ENCODE assay signal across 9 cellular contexts in the genomic region with DNA sequence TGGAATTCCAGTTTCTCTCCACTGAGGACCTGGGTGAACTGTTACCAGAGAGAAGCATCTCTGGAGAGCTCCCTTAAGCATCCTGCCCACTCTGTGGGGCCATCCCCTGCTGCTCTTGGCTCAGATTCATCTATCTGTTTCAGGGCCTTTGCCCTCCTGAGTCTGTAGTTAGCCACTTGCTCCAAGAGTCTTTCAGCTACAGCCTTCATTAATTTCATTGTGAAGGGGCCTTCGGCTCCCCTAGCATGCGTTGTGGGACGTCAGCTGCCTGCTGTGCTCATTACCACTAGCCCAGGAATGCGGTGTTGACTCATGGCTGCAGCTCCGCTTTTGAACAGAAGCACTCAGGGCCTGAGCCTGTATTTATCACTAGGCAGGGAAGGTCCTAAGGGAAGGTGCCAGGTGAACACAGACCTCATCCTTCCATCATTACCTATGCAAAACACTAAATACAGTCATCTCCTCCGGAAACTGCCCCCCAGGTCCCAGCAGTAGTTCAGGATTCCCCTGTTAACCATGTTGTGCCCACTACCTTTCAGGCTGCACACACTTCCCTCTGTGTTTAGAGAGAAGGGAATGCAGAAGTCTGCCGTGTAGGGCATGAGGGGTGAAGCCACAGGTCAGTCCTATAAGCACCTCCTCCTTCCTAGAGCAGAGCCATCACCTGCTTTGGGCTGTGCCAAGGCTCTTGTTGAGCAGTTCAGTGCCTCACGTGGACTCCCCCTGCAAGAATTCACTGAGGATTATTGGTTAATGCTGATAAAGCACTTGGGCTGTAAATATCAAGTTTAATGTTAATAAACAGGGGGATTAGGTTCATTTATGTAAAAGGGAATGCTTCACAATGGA.
DNase-seq lines count a peak whose midpoint lies in the region; ATAC-seq and TF ChIP-seq lines count a peak whose summit lies in the region.
"Had no signal": no experiment of that assay in that cellular context is flagged by ENCODE, and none has a peak within 500 bp of the region (broad histone marks: within the 10 kb centered on the region; RNA-seq: fewer than 3 reads in every experiment).

No MANE protein-coding gene starts in this region.

- intact Hi-C loops in Panc1 (cut with micrococcal nuclease; ENCODE audit: unreplicated experiment) = no loop called here
- intact Hi-C loops in activated T-helper 1 cell treated with anti-CD3 and anti-CD28 coated beads, Interleukin-12 subunit alpha, Interleukin-12 subunit beta, Interleukin-2, Interleukin-4 antibody, amounts not matched to agents 30 ng/mL and 10 ng/mL and 1 ng/mL, durations not matched to agents 14 hours and 24 hours and 36 hours (cut with micrococcal nuclease) = no loop called here

- H3K27me3 Mint-ChIP-seq in osteocyte (ENCODE audit: unreplicated experiment) = no peaks in the 10 kb centered on the region
- H3K27me3 Mint-ChIP-seq in activated T-helper 1 cell treated with anti-CD3 and anti-CD28 coated beads, Interleukin-12 subunit alpha, Interleukin-12 subunit beta, Interleukin-2, Interleukin-4 antibody, amounts not matched to agents 30 ng/mL and 10 ng/mL and 1 ng/mL, durations not matched to agents 14 hours and 24 hours and 36 hours (ENCODE audit: insufficient read depth) = no peaks in the 10 kb centered on the region

- CTCF ChIA-PET in Panc1 (lab: Charles Lee) = no interaction called here

- in situ Hi-C loops in Panc1 (cut with HindIII; ENCODE audit: low pct_unique_long_range_greater_than_20kb, low sequenced_read_pairs) = no loop called here

- ATAC-seq in Panc1 = peak; percentile 58; the same call in 1 of the 2 replicates

- H3K36me3 Mint-ChIP-seq in osteocyte (ENCODE audit: unreplicated experiment) = no peaks in the 10 kb centered on the region
- H3K36me3 Mint-ChIP-seq in activated T-helper 1 cell treated with anti-CD3 and anti-CD28 coated beads, Interleukin-12 subunit alpha, Interleukin-12 subunit beta, Interleukin-2, Interleukin-4 antibody, amounts not matched to agents 30 ng/mL and 10 ng/mL and 1 ng/mL, durations not matched to agents 14 hours and 24 hours and 36 hours (ENCODE audit: low read depth) = no peaks in the 10 kb centered on the region

- H3K4me3 Mint-ChIP-seq in osteocyte (ENCODE audit: unreplicated experiment) = no peak overlapping the region
- H3K4me3 Mint-ChIP-seq in activated T-helper 1 cell treated with anti-CD3 and anti-CD28 coated beads, Interleukin-12 subunit alpha, Interleukin-12 subunit beta, Interleukin-2, Interleukin-4 antibody, amounts not matched to agents 30 ng/mL and 10 ng/mL and 1 ng/mL, durations not matched to agents 14 hours and 24 hours and 36 hours = no peak overlapping the region

- no peaks in the 10 kb centered on the region; the same call in 1 of the 2 replicates for H3K4me1 ChIP-seq in Panc1 (ENCODE audit: control insufficient read depth, insufficient read depth, low read length)

- TF ChIP-seq CTCF in Panc1 (IDR thresholded peaks at IDR 0.05) (no peak), fibroblast of pulmonary artery (IDR thresholded peaks at IDR 0.05; ENCODE audit: low read length, missing control alignments) (no peak), osteocyte (IDR thresholded peaks at IDR 0.05) (no peak)

- H3K27ac ChIP-seq in Panc1 (ENCODE audit: low read length) = no peak overlapping the region

- DNase-seq in GM03348 (ENCODE audit: low spot score) (peak; percentile 88), Panc1 (ENCODE audit: low read depth, low spot score) (no peak), fibroblast of pulmonary artery (ENCODE audit: low read depth) (peak; percentile 76), osteocyte (ENCODE audit: extremely low spot score, unreplicated experiment) (no peak), NCI-H1048 (lab: John Stamatoyannopoulos, UW) (no peak)
- DNase-seq in activated CD8-positive, alpha-beta memory T cell treated with anti-CD3 and anti-CD28 coated beads, Interleukin-2, amount 50 U/mL, for 4 hours = no peak
- no peak for DNase-seq in activated naive CD4-positive, alpha-beta T cell (lab: John Stamatoyannopoulos, UW)
- DNase-seq in activated T-helper 1 cell treated with anti-CD3 and anti-CD28 coated beads, Interleukin-12 subunit alpha, Interleukin-12 subunit beta, Interleukin-2, Interleukin-4 antibody, amounts not matched to agents 30 ng/mL and 10 ng/mL and 1 ng/mL, durations not matched to agents 14 hours and 24 hours and 36 hours (ENCODE audit: low spot score) = no peak
- DNase-seq: NCI-H524 had no signal

- no peaks in the 10 kb centered on the region for H3K9me3 Mint-ChIP-seq in osteocyte (ENCODE audit: unreplicated experiment)
- H3K9me3 Mint-ChIP-seq in activated T-helper 1 cell treated with anti-CD3 and anti-CD28 coated beads, Interleukin-12 subunit alpha, Interleukin-12 subunit beta, Interleukin-2, Interleukin-4 antibody, amounts not matched to agents 30 ng/mL and 10 ng/mL and 1 ng/mL, durations not matched to agents 14 hours and 24 hours and 36 hours = no peaks in the 10 kb centered on the region

- BruUV-seq in Panc1 (replicated peaks; lab: Mats Ljungman, UMichigan) = no TSS peak

- H3K27me3 ChIP-seq in Panc1 (ENCODE audit: control insufficient read depth, insufficient read depth, low read length) = no peaks in the 10 kb centered on the region

- no peaks in the 10 kb centered on the region for H3K9me3 ChIP-seq in Panc1 (ENCODE audit: control insufficient read depth, insufficient read depth, low read depth, low read length)

- peak overlapping the region; percentile 87 for H3K27ac Mint-ChIP-seq in osteocyte (ENCODE audit: unreplicated experiment)
- H3K27ac Mint-ChIP-seq in activated T-helper 1 cell treated with anti-CD3 and anti-CD28 coated beads, Interleukin-12 subunit alpha, Interleukin-12 subunit beta, Interleukin-2, Interleukin-4 antibody, amounts not matched to agents 30 ng/mL and 10 ng/mL and 1 ng/mL, durations not matched to agents 14 hours and 24 hours and 36 hours = no peak overlapping the region

- H3K4me1 Mint-ChIP-seq in osteocyte (ENCODE audit: unreplicated experiment) = peaks cover 62% of the 10 kb centered on the region
- H3K4me1 Mint-ChIP-seq in activated T-helper 1 cell treated with anti-CD3 and anti-CD28 coated beads, Interleukin-12 subunit alpha, Interleukin-12 subunit beta, Interleukin-2, Interleukin-4 antibody, amounts not matched to agents 30 ng/mL and 10 ng/mL and 1 ng/mL, durations not matched to agents 14 hours and 24 hours and 36 hours (ENCODE audit: low read depth) = no peaks in the 10 kb centered on the region

- H3K4me3 ChIP-seq in Panc1 (ENCODE audit: low read depth in 2 of 2, low read length in 2 of 2) (no peak overlapping the region), fibroblast of pulmonary artery (replicated peaks; ENCODE audit: low read depth, low read length) (no peak overlapping the region)

- POLR2A ChIA-PET in Panc1 (lab: Charles Lee) = no interaction called here

- H3K36me3 ChIP-seq in Panc1 (ENCODE audit: control insufficient read depth, insufficient read depth, low read length) = no peaks in the 10 kb centered on the region

Comparison
In these comparisons a context has a peak if more than half of its experiments do, and no peak if none do; other contexts are left out.
1. DNase-seq: peak in GM03348 (single experiment) and fibroblast of pulmonary artery (single experiment); none in Panc1 (single experiment), osteocyte (single experiment), activated CD8-positive, alpha-beta memory T cell treated with anti-CD3 and anti-CD28 coated beads, Interleukin-2, amount 50 U/mL, for 4 hours (single experiment), NCI-H1048 (single experiment), activated naive CD4-positive, alpha-beta T cell (0 of 4) and activated T-helper 1 cell treated with anti-CD3 and anti-CD28 coated beads, Interleukin-12 subunit alpha, Interleukin-12 subunit beta, Interleukin-2, Interleukin-4 antibody, amounts not matched to agents 30 ng/mL and 10 ng/mL and 1 ng/mL, durations not matched to agents 14 hours and 24 hours and 36 hours (single experiment).